24 cellular contexts compared by ENCODE assay signal in genomic region chr22:42955842-42956241, GRCh38.
"Had no signal": no experiment of that assay in that cellular context is flagged by ENCODE, and none has a peak within 500 bp of the region (broad histone marks: within the 10 kb centered on the region; RNA-seq: fewer than 3 reads in every experiment).

No MANE protein-coding gene starts in this region.

- FAIRE-seq: bronchial epithelial cell, TTC549 had no signal

- H3K9me3 Mint-ChIP-seq: activated CD8-positive, alpha-beta T cell treated with anti-CD3 and anti-CD28 coated beads for 36 hours; activated T-cell treated with anti-CD3 and anti-CD28 coated beads, Interleukin-2, amount 50 U/mL, for 72 hours; activated T-helper 2 cell treated with anti-CD3 and anti-CD28 coated beads, Interferon-gamma antibody, Interleukin-2, Interleukin-4, amounts not matched to agents 10 μg/mL and 5 μg/mL and 100 μg/mL, durations not matched to agents 14 hours and 24 hours and 36 hours had no signal

- DNase-seq: activated CD4-positive, alpha-beta T cell treated with anti-CD3 and anti-CD28 coated beads for 4 hours; activated CD8-positive, alpha-beta memory T cell treated with anti-CD3 and anti-CD28 coated beads, Interleukin-2, amount 50 U/mL, for 4 hours; activated CD8-positive, alpha-beta T cell treated with anti-CD3 and anti-CD28 coated beads for 36 hours; activated gamma-delta T cell treated with Interleukin-2 at 50 U/mL for 16 hours; activated naive CD4-positive, alpha-beta T cell treated with anti-CD3 and anti-CD28 coated beads, Interleukin-2, amount 50 U/mL, for 16 hours; activated T-cell treated with anti-CD3 and anti-CD28 coated beads, Interleukin-2, amount 50 U/mL, for 72 hours; aorta; central memory CD4-positive, alpha-beta T cell; MM.1S; NCI-H1105; NCI-H1436; NCI-H1694 treated with DMSO at 0.1 percent for 48 hours; NCI-H2029 treated with DMSO at 0.1 percent for 48 hours; NCI-H345; NCI-H510A; NCI-H526 treated with DMSO at 0.1 percent for 48 hours; NCI-H82; SIG-M5; T-helper 17 cell; T-helper 9 cell had no signal

- H3K4me3 Mint-ChIP-seq: activated CD8-positive, alpha-beta T cell treated with anti-CD3 and anti-CD28 coated beads for 36 hours; activated T-cell treated with anti-CD3 and anti-CD28 coated beads, Interleukin-2, amount 50 U/mL, for 72 hours; T-helper 17 cell had no signal

- H3K27me3 Mint-ChIP-seq: activated CD8-positive, alpha-beta T cell treated with anti-CD3 and anti-CD28 coated beads for 36 hours; T-helper 17 cell had no signal

- H3K27ac Mint-ChIP-seq: activated CD8-positive, alpha-beta T cell treated with anti-CD3 and anti-CD28 coated beads for 36 hours; activated T-cell treated with anti-CD3 and anti-CD28 coated beads, Interleukin-2, amount 50 U/mL, for 72 hours; activated T-helper 2 cell treated with anti-CD3 and anti-CD28 coated beads, Interferon-gamma antibody, Interleukin-2, Interleukin-4, amounts not matched to agents 10 μg/mL and 5 μg/mL and 100 μg/mL, durations not matched to agents 14 hours and 24 hours and 36 hours; T-helper 17 cell had no signal

- ATAC-seq: activated CD4-positive, CD25-positive, alpha-beta regulatory T cell treated with anti-CD3 and anti-CD28 coated beads, Interleukin-2, amount 50 U/mL, for 24 hours; activated CD8-positive, alpha-beta T cell treated with anti-CD3 and anti-CD28 coated beads for 36 hours; activated T-cell treated with anti-CD3 and anti-CD28 coated beads, Interleukin-2, amount 50 U/mL, for 72 hours; T-helper 17 cell had no signal
